In genomic region chr4:73055241-73055897, GRCh38 we compare ENCODE assay signal across 12 cellular contexts.
DNase-seq lines count a peak whose midpoint lies in the region; ATAC-seq and FAIRE-seq lines count a peak whose summit lies in the region.
"Had no signal": no experiment of that assay in that cellular context is flagged by ENCODE, and none has a peak within 500 bp of the region (broad histone marks: within the 10 kb centered on the region; RNA-seq: fewer than 3 reads in every experiment).

No MANE protein-coding gene starts in this region.

- H3K27me3 Mint-ChIP-seq in T-helper 2 cell treated with Interferon-gamma antibody and Interleukin-4, amounts not matched to agents 5 μg/mL and 100 μg/mL, for 36 hours (ENCODE audit: low read depth): no peaks in the 10 kb centered on the region

- H3K4me1 Mint-ChIP-seq in T-helper 2 cell treated with Interferon-gamma antibody and Interleukin-4, amounts not matched to agents 5 μg/mL and 100 μg/mL, for 36 hours (ENCODE audit: low read depth): peaks cover 8% of the 10 kb centered on the region
- H3K4me1 Mint-ChIP-seq: nephron had no signal

- H3K27ac Mint-ChIP-seq in T-helper 2 cell treated with Interferon-gamma antibody and Interleukin-4, amounts not matched to agents 5 μg/mL and 100 μg/mL, for 36 hours: peak overlapping the region; percentile 17
- H3K27ac Mint-ChIP-seq: nephron had no signal

- H3K4me3 Mint-ChIP-seq in T-helper 2 cell treated with Interferon-gamma antibody and Interleukin-4, amounts not matched to agents 5 μg/mL and 100 μg/mL, for 36 hours: no peak overlapping the region
- H3K4me3 Mint-ChIP-seq: nephron had no signal

- DNase-seq in T-helper 2 cell treated with Interferon-gamma antibody and Interleukin-4, amounts not matched to agents 5 μg/mL and 100 μg/mL, for 36 hours (ENCODE audit: low spot score): no peak
- no peak for DNase-seq in T-helper 2 cell
- peak; percentile 85 for DNase-seq in pons (ENCODE audit: low spot score)
- no peak for DNase-seq in Kasumi-1 (lab: John Stamatoyannopoulos, UW)
- DNase-seq in kidney tubule cell (ENCODE audit: low spot score): no peak
- no peak for DNase-seq in urothelium cell line (ENCODE audit: low spot score)
- DNase-seq: NK-92 treated with Interleukin-12 subunit alpha and Interleukin-12 subunit beta, amount 100 ng/mL, for 24 hours; WERI-Rb-1 had no signal

- peaks cover 32% of the 10 kb centered on the region for H3K36me3 Mint-ChIP-seq in T-helper 2 cell treated with Interferon-gamma antibody and Interleukin-4, amounts not matched to agents 5 μg/mL and 100 μg/mL, for 36 hours (ENCODE audit: low read depth)

- no peak for FAIRE-seq in urothelium cell line (lab: Jason Lieb, UNC)
- FAIRE-seq: A549 had no signal

- ATAC-seq in HG02571 (IDR thresholded peaks at IDR 0.05; ENCODE audit: unreplicated experiment) (peak; percentile 94), HG03575 (IDR thresholded peaks at IDR 0.05; ENCODE audit: extremely low read depth, insufficient number of reproducible peaks, low FRiP score, unreplicated experiment) (peak; percentile 48)
- ATAC-seq: A549 had no signal

- H3K9me3 Mint-ChIP-seq in T-helper 2 cell treated with Interferon-gamma antibody and Interleukin-4, amounts not matched to agents 5 μg/mL and 100 μg/mL, for 36 hours: no peaks in the 10 kb centered on the region
- H3K9me3 Mint-ChIP-seq: nephron had no signal
